8 cellular contexts compared by ENCODE assay signal in the genomic region with DNA sequence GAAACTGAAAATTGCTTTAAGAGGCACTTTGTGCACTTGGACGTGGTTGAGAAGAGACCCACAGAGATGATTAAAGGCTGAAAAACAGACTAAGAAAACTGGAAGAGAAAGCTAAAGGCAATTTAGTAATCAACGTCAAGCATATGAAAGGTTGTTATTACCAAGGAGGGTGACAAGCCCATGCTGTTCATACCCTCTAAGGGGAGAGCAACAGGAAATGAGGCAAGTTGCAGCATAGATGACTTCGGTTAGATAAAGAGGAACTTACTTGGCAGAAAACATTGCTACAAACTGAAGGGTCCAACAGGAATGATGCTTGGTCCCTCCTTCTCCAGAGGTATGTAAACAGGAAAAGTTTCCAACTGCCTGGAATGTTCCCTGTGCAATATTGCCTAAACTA.
A peak's percentile ranks its signal among the peaks of the same experiment; 100 is the strongest.
DNase-seq lines count a peak whose midpoint lies in the region; ATAC-seq and TF ChIP-seq lines count a peak whose summit lies in the region.

No MANE protein-coding gene starts in this region.

- no peaks in the 10 kb centered on the region for H3K36me3 ChIP-seq in Peyer's patch

- CTCF ChIA-PET in CD4-positive, alpha-beta T cell (lab: Charles Lee) = interaction anchor here (1.3 to 1.6 kb wide), 2 partner anchors 13 to 19 kb away, joined by 4 read pairs; no protein-coding TSS in a partner anchor

- peak; percentile 59 for ATAC-seq in CD4-positive, alpha-beta T cell (ENCODE audit: poor library complexity)

- H3K9me3 ChIP-seq in CD4-positive, alpha-beta T cell (ENCODE audit: control insufficient read depth, low read length) = no peaks in the 10 kb centered on the region
- H3K9me3 ChIP-seq in Peyer's patch = no peaks in the 10 kb centered on the region

- no peaks in the 10 kb centered on the region for H3K27me3 Mint-ChIP-seq in CD4-positive, alpha-beta T cell
- no peaks in the 10 kb centered on the region for H3K27me3 Mint-ChIP-seq in T-helper 2 cell treated with Interferon-gamma antibody and Interleukin-4, amounts not matched to agents 5 μg/mL and 100 μg/mL, for 36 hours (ENCODE audit: low read depth)
- peaks cover 0 to 6% (median 3%) of the 10 kb centered on the region in 3 donors for H3K27me3 Mint-ChIP-seq in immature natural killer cell (ENCODE audit: low read depth in 3 of 3)

- no peak for TF ChIP-seq POLR2A in Peyer's patch (IDR thresholded peaks at IDR 0.05)

- H3K9me3 Mint-ChIP-seq in CD4-positive, alpha-beta T cell = no peaks in the 10 kb centered on the region
- peaks cover 29% of the 10 kb centered on the region for H3K9me3 Mint-ChIP-seq in T-helper 2 cell treated with Interferon-gamma antibody and Interleukin-4, amounts not matched to agents 5 μg/mL and 100 μg/mL, for 36 hours
- no peaks in the 10 kb centered on the region for H3K9me3 Mint-ChIP-seq in immature natural killer cell

- H3K27me3 ChIP-seq in CD4-positive, alpha-beta T cell (ENCODE audit: control insufficient read depth, insufficient read depth, low read length) = no peaks in the 10 kb centered on the region
- H3K27me3 ChIP-seq in Peyer's patch = no peaks in the 10 kb centered on the region

- POLR2A ChIA-PET in CD4-positive, alpha-beta T cell (lab: Charles Lee) = interaction anchor here (0.6 to 2.9 kb wide), 14 partner anchors 9 to 465 kb away, joined by 3 to 31 read pairs (median 4); a partner anchor contains a TSS

- intact Hi-C loops in CD4-positive, alpha-beta T cell (cut with DNase I, micrococcal nuclease) = loop anchor here in 1 of 2 experiments (2.0 to 10.0 kb wide), 2 partner anchors 108 to 220 kb away; a partner anchor contains a TSS

- no peak overlapping the region for H3K4me3 ChIP-seq in Peyer's patch

- no peaks in the 10 kb centered on the region for H3K36me3 Mint-ChIP-seq in CD4-positive, alpha-beta T cell (ENCODE audit: low read depth)
- H3K36me3 Mint-ChIP-seq in T-helper 2 cell treated with Interferon-gamma antibody and Interleukin-4, amounts not matched to agents 5 μg/mL and 100 μg/mL, for 36 hours (ENCODE audit: low read depth) = peaks cover 26% of the 10 kb centered on the region
- no peaks in the 10 kb centered on the region for H3K36me3 Mint-ChIP-seq in immature natural killer cell

- peak overlapping the region; percentile 74 for H3K27ac Mint-ChIP-seq in CD4-positive, alpha-beta T cell
- peak overlapping the region; percentile 93 for H3K27ac Mint-ChIP-seq in T-helper 2 cell treated with Interferon-gamma antibody and Interleukin-4, amounts not matched to agents 5 μg/mL and 100 μg/mL, for 36 hours
- H3K27ac Mint-ChIP-seq in immature natural killer cell = peak overlapping the region; percentile 18 to 84 (median 66)

- peak overlapping the region; percentile 4 for H3K4me3 Mint-ChIP-seq in CD4-positive, alpha-beta T cell
- peak overlapping the region; percentile 49 for H3K4me3 Mint-ChIP-seq in T-helper 2 cell treated with Interferon-gamma antibody and Interleukin-4, amounts not matched to agents 5 μg/mL and 100 μg/mL, for 36 hours
- peak overlapping the region; percentile 18 to 65 (median 56) for H3K4me3 Mint-ChIP-seq in immature natural killer cell

- no peak overlapping the region for H3K27ac ChIP-seq in CD4-positive, alpha-beta T cell (ENCODE audit: low read depth, low read length)
- peak overlapping the region in 1 of 4 donors; percentile 4 for H3K27ac ChIP-seq in Peyer's patch

- peaks cover 46% of the 10 kb centered on the region for H3K4me1 Mint-ChIP-seq in CD4-positive, alpha-beta T cell (ENCODE audit: low read depth)
- peaks cover 71% of the 10 kb centered on the region for H3K4me1 Mint-ChIP-seq in T-helper 2 cell treated with Interferon-gamma antibody and Interleukin-4, amounts not matched to agents 5 μg/mL and 100 μg/mL, for 36 hours (ENCODE audit: low read depth)
- H3K4me1 Mint-ChIP-seq in immature natural killer cell = peaks cover 23 to 29% of the 10 kb centered on the region in 2 donors

- peaks cover 0 to 12% (median 0%) of the 10 kb centered on the region in 4 donors for H3K4me1 ChIP-seq in Peyer's patch

- no peak for TF ChIP-seq CTCF in CD4-positive, alpha-beta T cell (IDR thresholded peaks at IDR 0.05)
- no peak for TF ChIP-seq CTCF in Peyer's patch (IDR thresholded peaks at IDR 0.05)

- DNase-seq in CD4-positive, alpha-beta T cell = no peak
- DNase-seq in HCEC 1CT = peak; percentile 63
- DNase-seq in T-helper 2 cell treated with Interferon-gamma antibody and Interleukin-4, amounts not matched to agents 5 μg/mL and 100 μg/mL, for 36 hours (ENCODE audit: low spot score) = peak; percentile 64
- DNase-seq in immature natural killer cell = peak; percentile 32 to 39 (median 37)
- DNase-seq in H4 (ENCODE audit: low spot score) = no peak
- no peak for DNase-seq in Peyer's patch
- no peak for DNase-seq in NCI-H2196 (lab: John Stamatoyannopoulos, UW; ENCODE audit: unreplicated experiment)
- no peak for DNase-seq in NCI-H1930 (lab: John Stamatoyannopoulos, UW)

Comparison
In these comparisons a context has a peak if more than half of its experiments do, and no peak if none do; other contexts are left out.
1. DNase-seq: peak in HCEC 1CT (single experiment), T-helper 2 cell treated with Interferon-gamma antibody and Interleukin-4, amounts not matched to agents 5 μg/mL and 100 μg/mL, for 36 hours (single experiment) and immature natural killer cell (3 of 3); none in CD4-positive, alpha-beta T cell (0 of 10), H4 (single experiment), Peyer's patch (0 of 3), NCI-H2196 (single experiment) and NCI-H1930 (0 of 2).
2. H3K4me3 Mint-ChIP-seq: peak in every context shown above with its lines; median percentile 56 in immature natural killer cell; 49 in T-helper 2 cell treated with Interferon-gamma antibody and Interleukin-4, amounts not matched to agents 5 μg/mL and 100 μg/mL, for 36 hours; 4 in CD4-positive, alpha-beta T cell.
3. Peak in every context shown above with its lines, with median percentiles within 50 percentile points of each other: H3K27ac Mint-ChIP-seq.